16 cellular contexts compared by ENCODE assay signal in the genomic region with DNA sequence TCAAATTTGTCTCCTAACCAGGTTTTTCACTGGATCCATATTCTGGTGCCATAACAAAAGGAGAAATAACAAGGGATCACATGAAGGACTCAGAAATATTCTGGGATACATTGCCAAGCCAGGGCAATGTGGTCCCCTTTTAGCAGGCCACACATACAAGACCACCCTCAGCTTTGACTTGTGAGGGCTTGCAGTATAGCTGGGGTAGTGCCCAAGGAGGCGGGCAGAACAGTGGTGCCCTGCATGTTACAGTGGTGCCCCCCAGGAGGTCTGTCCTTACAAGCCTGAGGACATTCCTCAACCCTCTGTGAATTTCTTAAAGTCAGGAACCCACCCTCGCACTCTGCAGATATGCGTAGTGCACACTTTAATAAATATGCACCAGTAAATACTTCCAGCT. TPM values are rescaled to one million over a fixed set of nuclear protein-coding genes. Genes with fewer than 3 reads are reported as not detected.
A peak's percentile ranks its signal among the peaks of the same experiment; 100 is the strongest.
DNase-seq lines count a peak whose midpoint lies in the region; ATAC-seq and TF ChIP-seq lines count a peak whose summit lies in the region.
"Had no signal": no experiment of that assay in that cellular context is flagged by ENCODE, and none has a peak within 500 bp of the region (broad histone marks: within the 10 kb centered on the region; RNA-seq: fewer than 3 reads in every experiment).

No MANE protein-coding gene starts in this region.

- H3K4me3 ChIP-seq in HEK293 (ENCODE audit: low read depth, low read length): no peak overlapping the region
- peak overlapping the region; percentile 62 for H3K4me3 ChIP-seq in SK-N-MC
- no peak overlapping the region for H3K4me3 ChIP-seq in neuronal stem cell (ENCODE audit: low read length in 2 of 2)
- H3K4me3 ChIP-seq in tibial artery: no peak overlapping the region
- H3K4me3 ChIP-seq in PC-3 (ENCODE audit: low read length): no peak overlapping the region
- H3K4me3 ChIP-seq: BLaER1, GM23248 had no signal

- no peak overlapping the region for H2AK5ac ChIP-seq in neuronal stem cell (ENCODE audit: low read depth, low read length)

- H3F3A ChIP-seq in PC-3 (ENCODE audit: low read length, unreplicated experiment): no peaks in the 10 kb centered on the region

- H4K20me1 ChIP-seq in PC-3 (ENCODE audit: low read length): no peaks in the 10 kb centered on the region
- H4K20me1 ChIP-seq: BLaER1 had no signal

- H3K27ac ChIP-seq in C4-2B: peak overlapping the region; percentile 2
- no peak overlapping the region for H3K27ac ChIP-seq in HEK293 (ENCODE audit: extremely low read depth, low read depth, low read length)
- peak overlapping the region; percentile 78 for H3K27ac ChIP-seq in SK-N-MC
- no peak overlapping the region for H3K27ac ChIP-seq in neuronal stem cell (replicated peaks; ENCODE audit: low read length)
- no peak overlapping the region for H3K27ac ChIP-seq in tibial artery
- H3K27ac ChIP-seq in PC-3 (ENCODE audit: low read length): no peak overlapping the region
- H3K27ac ChIP-seq: BLaER1, GM23248 had no signal

- H3K4me2 ChIP-seq in neuronal stem cell (ENCODE audit: insufficient read depth, low read length, poor library complexity, severe bottlenecking): no peak overlapping the region
- H3K4me2 ChIP-seq in PC-3 (ENCODE audit: low read length): no peak overlapping the region
- H3K4me2 ChIP-seq: BLaER1 had no signal

- WGBS in neuronal stem cell (ENCODE audit: extremely low coverage in 2 of 2, insufficient read length in 2 of 2, insufficient replicate concordance in 1 of 2), 2 donors: no CpG with 5 or more reads among the region's 3 CpGs

- H3K36me3 ChIP-seq in HEK293 (ENCODE audit: control insufficient read depth in 2 of 2, insufficient read depth in 1 of 2, low read length in 2 of 2) (no peaks in the 10 kb centered on the region), SK-N-MC (ENCODE audit: insufficient read depth, low read length) (no peaks in the 10 kb centered on the region), neuronal stem cell (replicated peaks in 1 of 2; ENCODE audit: control insufficient read depth in 2 of 2, insufficient read depth in 2 of 2, low read length in 2 of 2) (no peaks in the 10 kb centered on the region), tibial artery (no peaks in the 10 kb centered on the region), PC-3 (ENCODE audit: low read depth, low read length) (no peaks in the 10 kb centered on the region)
- H3K36me3 ChIP-seq: BLaER1 had no signal

- H2BK120ac ChIP-seq in neuronal stem cell (ENCODE audit: low read depth, low read length): no peak overlapping the region

- H3K23ac ChIP-seq in neuronal stem cell (ENCODE audit: low read depth, low read length, poor library complexity): no peak overlapping the region

- no peak for ATAC-seq in PC-3

- no peaks in the 10 kb centered on the region for H3K79me1 ChIP-seq in neuronal stem cell (ENCODE audit: low read depth, low read length)

- intact Hi-C loops in tibial artery (cut with DNase I; ENCODE audit: low total_unique reads) (no loop called here), PC-3 (cut with micrococcal nuclease) (no loop called here)

- H2BK15ac ChIP-seq in neuronal stem cell (ENCODE audit: low read length): no peak overlapping the region

- no peak for DNase-seq in SK-N-MC (ENCODE audit: low read depth, low spot score)
- DNase-seq in neuronal stem cell (ENCODE audit: low spot score): no peak
- no peak for DNase-seq in GM19238 (ENCODE audit: insufficient read length, low spot score)
- no peak for DNase-seq in tibial artery
- DNase-seq in PC-3: no peak
- no peak for DNase-seq in ureter (ENCODE audit: low spot score)
- DNase-seq: Calu3; CD4-positive, alpha-beta T cell; COR-L47; GF-D8; GM23248; H7; HCEC 1CT had no signal

- no peak overlapping the region for H3K4ac ChIP-seq in neuronal stem cell (ENCODE audit: low read length)

- TF ChIP-seq CTCF in C4-2B (conservative IDR thresholded peaks at IDR 0.05): no peak
- no peak for TF ChIP-seq CTCF in HEK293 (tag by site-specific recombination; IDR thresholded peaks at IDR 0.05)
- no peak for TF ChIP-seq CTCF in tibial artery (IDR thresholded peaks at IDR 0.05)
- no peak for TF ChIP-seq CTCF in PC-3 (conservative IDR thresholded peaks at IDR 0.05; ENCODE audit: low read depth, low read length)

- H3K9me3 ChIP-seq in HEK293 (ENCODE audit: control insufficient read depth, insufficient read depth, low read depth, low read length): no peaks in the 10 kb centered on the region
- no peaks in the 10 kb centered on the region for H3K9me3 ChIP-seq in SK-N-MC (ENCODE audit: low read depth, low read length)
- H3K9me3 ChIP-seq in neuronal stem cell (replicated peaks in 1 of 2; ENCODE audit: control insufficient read depth in 2 of 2, insufficient read depth in 1 of 2, low read depth in 1 of 2, low read length in 2 of 2): no peaks in the 10 kb centered on the region
- no peaks in the 10 kb centered on the region for H3K9me3 ChIP-seq in tibial artery
- H3K9me3 ChIP-seq in PC-3 (ENCODE audit: low read length): no peaks in the 10 kb centered on the region

- H3K4me1 ChIP-seq in HEK293 (ENCODE audit: control insufficient read depth, insufficient read depth, low read length) (no peaks in the 10 kb centered on the region), neuronal stem cell (ENCODE audit: control insufficient read depth in 2 of 2, insufficient read depth in 1 of 2, low read depth in 1 of 2, low read length in 2 of 2) (no peaks in the 10 kb centered on the region), tibial artery (no peaks in the 10 kb centered on the region), PC-3 (ENCODE audit: insufficient read depth, low read length) (no peaks in the 10 kb centered on the region)

- no peak overlapping the region for H2BK5ac ChIP-seq in neuronal stem cell (ENCODE audit: low read length)

- no peak overlapping the region for H4K91ac ChIP-seq in neuronal stem cell (ENCODE audit: low read depth, low read length, poor library complexity)

- no peaks in the 10 kb centered on the region for H3K79me2 ChIP-seq in PC-3 (ENCODE audit: low read length)

- CTCF ChIA-PET in HEK293 (lab: Yijun Ruan, JAX): no interaction called here
- CTCF ChIA-PET in PC-3 (lab: Charles Lee): no interaction called here

- H2BK12ac ChIP-seq in neuronal stem cell (ENCODE audit: low read length): no peak overlapping the region

- no peak overlapping the region for H3K14ac ChIP-seq in neuronal stem cell (ENCODE audit: low read length)

- H3K9ac ChIP-seq in SK-N-MC (ENCODE audit: insufficient read length) (no peak overlapping the region), neuronal stem cell (ENCODE audit: low read depth, low read length, poor library complexity) (no peak overlapping the region), PC-3 (ENCODE audit: low read length) (no peak overlapping the region)
- H3K9ac ChIP-seq: BLaER1, GM23248 had no signal

- no peak overlapping the region for H4K8ac ChIP-seq in neuronal stem cell (ENCODE audit: low read depth, low read length)

- POLR2A ChIA-PET in HEK293 (lab: Yijun Ruan, JAX): no interaction called here
- POLR2A ChIA-PET in PC-3 (lab: Charles Lee; ENCODE audit: unreplicated experiment): no interaction called here

- H3K9me2 ChIP-seq in PC-3 (replicated peaks; ENCODE audit: low read length): no peaks in the 10 kb centered on the region

- H3K27me3 ChIP-seq in neuronal stem cell (ENCODE audit: control insufficient read depth in 3 of 3, insufficient read depth in 3 of 3, low read depth in 1 of 3, low read length in 3 of 3) (no peaks in the 10 kb centered on the region), tibial artery (no peaks in the 10 kb centered on the region), PC-3 (ENCODE audit: low read length) (no peaks in the 10 kb centered on the region)
- H3K27me3 ChIP-seq: BLaER1 had no signal

- no peak overlapping the region for H3K18ac ChIP-seq in neuronal stem cell (ENCODE audit: low read length)

- BruUV-seq in PC-3 (replicated peaks; lab: Mats Ljungman, UMichigan): no TSS peak

- peak overlapping the region; percentile 68 for H2AFZ ChIP-seq in neuronal stem cell (ENCODE audit: low read length)
- no peak overlapping the region for H2AFZ ChIP-seq in PC-3 (ENCODE audit: low read length)
- H2AFZ ChIP-seq: GM23248 had no signal

TF ChIP-seq in HEK293, 187 proteins besides CTCF, POLR2A, EP300 and RAD21:
- no peak for TF ChIP-seq SALL2 (tag by site-specific recombination; IDR thresholded peaks at IDR 0.05; ENCODE audit: borderline replicate concordance)
- peak; percentile 51; the same call in 1 of the 2 replicates for TF ChIP-seq ZNF157 (tag by site-specific recombination; IDR thresholded peaks at IDR 0.05)
TF ChIP-seq in HEK293: peak in this region for 1.

RNA-seq across cellular contexts. Expression of a gene that starts 34.5 kb away (rescaled TPM):
- polyA plus RNA-seq in neuronal stem cell (2013, experiment 1 of 2): 47.0 TPM
- polyA plus RNA-seq in neuronal stem cell (2013, experiment 2 of 2): 46.6 TPM
- 31.9 and 51.6 TPM in 2 replicates for total RNA-seq in PC-3 (2014; rRNA removed)
- 82.2 TPM for total RNA-seq in ureter

Comparison
In these comparisons a context has a peak if more than half of its experiments do, and no peak if none do; other contexts are left out.
1. H3K27ac ChIP-seq: peak in C4-2B (single experiment) and SK-N-MC (single experiment); none in HEK293 (single experiment), neuronal stem cell (single experiment), tibial artery (0 of 2) and PC-3 (single experiment).